15 cellular contexts compared by ENCODE assay signal in the genomic region with DNA sequence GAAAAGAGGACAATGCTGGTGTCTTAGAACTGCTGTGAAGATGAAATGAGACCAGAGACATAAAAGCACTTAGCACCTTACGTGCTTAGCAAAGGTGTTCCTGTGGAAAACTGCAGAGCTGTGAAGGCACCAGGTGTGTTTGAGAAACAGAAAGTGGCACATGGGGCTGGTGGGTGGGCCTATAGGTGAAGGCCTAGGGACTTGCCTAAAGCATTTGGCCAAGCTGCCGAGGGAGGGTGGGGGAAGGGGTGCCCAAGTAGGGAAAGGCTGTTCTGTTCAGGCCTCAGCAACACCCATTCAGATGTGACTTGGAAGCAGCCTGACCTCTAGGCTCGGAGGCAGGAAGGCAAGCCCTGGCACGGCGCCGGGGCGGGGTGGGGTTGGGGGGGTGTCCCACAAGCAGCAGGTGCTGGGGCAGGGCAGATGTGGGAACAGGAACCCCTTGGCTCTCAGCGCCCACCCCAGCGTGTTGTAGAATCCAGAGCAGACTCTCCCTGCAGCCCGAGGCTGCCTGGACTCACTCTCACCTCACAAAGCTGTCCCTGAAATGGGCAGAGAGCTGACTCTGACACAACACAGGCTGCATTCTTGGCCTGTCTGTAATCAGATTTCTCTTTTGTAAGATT.
A peak's percentile ranks its signal among the peaks of the same experiment; 100 is the strongest.
DNase-seq lines count a peak whose midpoint lies in the region; TF ChIP-seq lines count a peak whose summit lies in the region.
"Had no signal": no experiment of that assay in that cellular context is flagged by ENCODE, and none has a peak within 500 bp of the region (broad histone marks: within the 10 kb centered on the region; RNA-seq: fewer than 3 reads in every experiment).

No MANE protein-coding gene starts in this region.

- H3K27ac ChIP-seq in WERI-Rb-1: peak overlapping the region; percentile 71
- H3K27ac ChIP-seq: PC-9, spleen had no signal

- peaks cover 13% of the 10 kb centered on the region for H3K9me3 Mint-ChIP-seq in nephron progenitor cell
- H3K9me3 Mint-ChIP-seq: activated CD8-positive, alpha-beta T cell treated with anti-CD3 and anti-CD28 coated beads for 36 hours; activated T-helper 17 cell treated with anti-CD3 and anti-CD28 coated beads, Interleukin-2, amount 50 U/mL, for 72 hours had no signal

- H3K36me3 ChIP-seq in WERI-Rb-1: no peaks in the 10 kb centered on the region
- H3K36me3 ChIP-seq: spleen had no signal

- DNase-seq in DMS53 (lab: John Stamatoyannopoulos, UW): peak; percentile 77
- no peak for DNase-seq in DMS53 treated with DMSO at 0.1 percent for 48 hours (lab: John Stamatoyannopoulos, UW; ENCODE audit: unreplicated experiment)
- DNase-seq in NCI-H1105 (lab: John Stamatoyannopoulos, UW): peak; percentile 80
- peak; percentile 13 for DNase-seq in WERI-Rb-1
- no peak for DNase-seq in nephron progenitor cell
- no peak for DNase-seq in activated T-cell treated with anti-CD3 and anti-CD28 coated beads for 4 hours
- DNase-seq in COR-L47 (lab: John Stamatoyannopoulos, UW): no peak
- DNase-seq in NK-92 (lab: John Stamatoyannopoulos, UW; ENCODE audit: unreplicated experiment): no peak
- DNase-seq: activated CD8-positive, alpha-beta T cell treated with anti-CD3 and anti-CD28 coated beads for 36 hours; Kasumi-1; NCI-H2081 treated with DMSO at 0.1 percent for 48 hours; PC-9; spleen had no signal

- H3K27ac Mint-ChIP-seq in nephron progenitor cell: peak overlapping the region; percentile 97
- H3K27ac Mint-ChIP-seq: activated CD8-positive, alpha-beta T cell treated with anti-CD3 and anti-CD28 coated beads for 36 hours; activated T-helper 17 cell treated with anti-CD3 and anti-CD28 coated beads, Interleukin-2, amount 50 U/mL, for 72 hours; CD14-positive monocyte had no signal

- H3K27me3 ChIP-seq in WERI-Rb-1 (ENCODE audit: insufficient read depth, low read depth, severe bottlenecking): no peaks in the 10 kb centered on the region

- no peak for TF ChIP-seq CTCF in WERI-Rb-1 (IDR thresholded peaks at IDR 0.05; ENCODE audit: low read depth, low read length)
- no peak for TF ChIP-seq CTCF in nephron progenitor cell (IDR thresholded peaks at IDR 0.05)

- no peaks in the 10 kb centered on the region for H3K27me3 Mint-ChIP-seq in nephron progenitor cell (ENCODE audit: low read depth, poor library complexity)

- H3K4me1 Mint-ChIP-seq in nephron progenitor cell: peaks cover 92% of the 10 kb centered on the region
- H3K4me1 Mint-ChIP-seq: activated T-helper 17 cell treated with anti-CD3 and anti-CD28 coated beads, Interleukin-2, amount 50 U/mL, for 72 hours had no signal

- H3K36me3 Mint-ChIP-seq in nephron progenitor cell (ENCODE audit: low read depth): peaks cover 37% of the 10 kb centered on the region
- H3K36me3 Mint-ChIP-seq: CD14-positive monocyte had no signal

- H3K4me3 Mint-ChIP-seq in nephron progenitor cell: peak overlapping the region; percentile 48
- H3K4me3 Mint-ChIP-seq: activated CD8-positive, alpha-beta T cell treated with anti-CD3 and anti-CD28 coated beads for 36 hours; activated T-helper 17 cell treated with anti-CD3 and anti-CD28 coated beads, Interleukin-2, amount 50 U/mL, for 72 hours had no signal

- no peak overlapping the region for H3K4me3 ChIP-seq in WERI-Rb-1 (ENCODE audit: low read depth, low read length)
- H3K4me3 ChIP-seq: PC-9, spleen had no signal

- no peaks in the 10 kb centered on the region for H3K9me3 ChIP-seq in WERI-Rb-1 (ENCODE audit: severe bottlenecking)
- H3K9me3 ChIP-seq: spleen had no signal

Comparison
In these comparisons a context has a peak if more than half of its experiments do, and no peak if none do; other contexts are left out.
1. DNase-seq: peak in DMS53 (single experiment), NCI-H1105 (single experiment) and WERI-Rb-1 (single experiment); none in DMS53 treated with DMSO at 0.1 percent for 48 hours (single experiment), nephron progenitor cell (single experiment), activated T-cell treated with anti-CD3 and anti-CD28 coated beads for 4 hours (single experiment), COR-L47 (single experiment) and NK-92 (single experiment).